In genomic region chr6:148179786-148180185, GRCh38 we compare ENCODE assay signal across 8 cellular contexts.
DNase-seq lines count a peak whose midpoint lies in the region; ATAC-seq and TF ChIP-seq lines count a peak whose summit lies in the region.

No MANE protein-coding gene starts in this region.

- H3K27ac ChIP-seq in DND-41 (ENCODE audit: low read length) (no peak overlapping the region), body of pancreas (no peak overlapping the region)

- H3K9me3 Mint-ChIP-seq in activated CD8-positive, alpha-beta memory T cell treated with anti-CD3 and anti-CD28 coated beads, Interleukin-2, amount 10 ng/mL, durations not matched to agents 7 days and 5 days (ENCODE audit: low read depth): no peaks in the 10 kb centered on the region

- H2AFZ ChIP-seq in DND-41 (ENCODE audit: low read depth, low read length): no peak overlapping the region

- intact Hi-C loops in body of pancreas (cut with DNase I): loop anchor here (5.0 kb wide), 1 partner anchor 288 kb away; no protein-coding TSS in a partner anchor

- H3K4me1 ChIP-seq in DND-41 (ENCODE audit: insufficient read depth, low read length) (no peaks in the 10 kb centered on the region), body of pancreas (peaks cover 4% of the 10 kb centered on the region)

- H3K9me3 ChIP-seq in DND-41 (ENCODE audit: insufficient read depth, low read length, severe bottlenecking) (no peaks in the 10 kb centered on the region), body of pancreas (no peaks in the 10 kb centered on the region)

- H3K27me3 ChIP-seq in DND-41 (ENCODE audit: insufficient read depth, low read length, poor library complexity) (peaks cover 27% of the 10 kb centered on the region), body of pancreas (no peaks in the 10 kb centered on the region)

- WGBS in body of pancreas, 2 donors: 67 to 75% methylated on average over 1 of the region's 1 CpG

- H3K4me3 ChIP-seq in DND-41 (ENCODE audit: low read depth in 1 of 2, low read length in 2 of 2) (no peak overlapping the region), body of pancreas (no peak overlapping the region)

- no peak overlapping the region for H3K9ac ChIP-seq in DND-41 (ENCODE audit: low read depth, low read length)

- H3K4me1 Mint-ChIP-seq in activated CD8-positive, alpha-beta memory T cell treated with anti-CD3 and anti-CD28 coated beads, Interleukin-2, amount 10 ng/mL, durations not matched to agents 7 days and 5 days: no peaks in the 10 kb centered on the region

- no peak for ATAC-seq in DND-41 (ENCODE audit: insufficient read depth, low read depth)
- no peak for ATAC-seq in body of pancreas
- ATAC-seq in HG03025 (IDR thresholded peaks at IDR 0.05; ENCODE audit: low FRiP score, unreplicated experiment): no peak
- no peak for ATAC-seq in activated CD8-positive, alpha-beta memory T cell treated with anti-CD3 and anti-CD28 coated beads, Interleukin-2, amount 10 ng/mL, durations not matched to agents 7 days and 5 days
- ATAC-seq in HG03095 (IDR thresholded peaks at IDR 0.05; ENCODE audit: unreplicated experiment): no peak

- H3K4me3 Mint-ChIP-seq in activated CD8-positive, alpha-beta memory T cell treated with anti-CD3 and anti-CD28 coated beads, Interleukin-2, amount 10 ng/mL, durations not matched to agents 7 days and 5 days: no peak overlapping the region

- no peaks in the 10 kb centered on the region for H3K79me2 ChIP-seq in DND-41 (ENCODE audit: insufficient read depth, low read length)

- no peak overlapping the region for H3K4me2 ChIP-seq in DND-41 (ENCODE audit: insufficient read depth, low read length)

- CTCF ChIA-PET in activated CD8-positive, alpha-beta memory T cell treated with anti-CD3 and anti-CD28 coated beads, Interleukin-2, amount 10 ng/mL, durations not matched to agents 7 days and 5 days (lab: Charles Lee): interaction anchor here (0.8 to 1.5 kb wide), 7 partner anchors 31 to 673 kb away, joined by 3 to 6 read pairs (median 4); no protein-coding TSS in a partner anchor

- H3K36me3 ChIP-seq in DND-41 (ENCODE audit: insufficient read depth, low read length) (no peaks in the 10 kb centered on the region), body of pancreas (replicated peaks in 1 of 2; ENCODE audit: insufficient read depth in 1 of 2, low read depth in 2 of 2) (no peaks in the 10 kb centered on the region)

- H4K20me1 ChIP-seq in DND-41 (ENCODE audit: insufficient read depth, low read length): no peaks in the 10 kb centered on the region

- TF ChIP-seq POLR2A in body of pancreas (IDR thresholded peaks at IDR 0.05): no peak

- H3K36me3 Mint-ChIP-seq in activated CD8-positive, alpha-beta memory T cell treated with anti-CD3 and anti-CD28 coated beads, Interleukin-2, amount 10 ng/mL, durations not matched to agents 7 days and 5 days: no peaks in the 10 kb centered on the region

- no peak overlapping the region for H3K27ac Mint-ChIP-seq in activated CD8-positive, alpha-beta memory T cell treated with anti-CD3 and anti-CD28 coated beads, Interleukin-2, amount 10 ng/mL, durations not matched to agents 7 days and 5 days

- TF ChIP-seq CTCF in DND-41 (IDR thresholded peaks at IDR 0.05; ENCODE audit: borderline replicate concordance, extremely low read depth, low read length, poor library complexity, severe bottlenecking) (peak; percentile 48), body of pancreas (IDR thresholded peaks at IDR 0.05) (peak in 5 of 7 experiments; percentile 25 to 39 (median 31))

- H3K27me3 Mint-ChIP-seq in activated CD8-positive, alpha-beta memory T cell treated with anti-CD3 and anti-CD28 coated beads, Interleukin-2, amount 10 ng/mL, durations not matched to agents 7 days and 5 days: peaks cover 15% of the 10 kb centered on the region

- DNase-seq in DND-41: no peak
- DNase-seq in NAMALWA (ENCODE audit: low spot score): peak; percentile 40
- DNase-seq in body of pancreas: peak in 1 of 4 donors; percentile 30
- DNase-seq in myocyte (ENCODE audit: low read depth): peak; percentile 49
- DNase-seq in activated CD8-positive, alpha-beta memory T cell treated with anti-CD3 and anti-CD28 coated beads, Interleukin-2, amount 10 ng/mL, durations not matched to agents 7 days and 5 days: no peak
- no peak for DNase-seq in UCSD-AML1 (lab: John Stamatoyannopoulos, UW; ENCODE audit: unreplicated experiment)

Comparison
In these comparisons a context has a peak if more than half of its experiments do, and no peak if none do; other contexts are left out.
1. DNase-seq: peak in NAMALWA (single experiment) and myocyte (single experiment); none in DND-41 (single experiment), activated CD8-positive, alpha-beta memory T cell treated with anti-CD3 and anti-CD28 coated beads, Interleukin-2, amount 10 ng/mL, durations not matched to agents 7 days and 5 days (single experiment) and UCSD-AML1 (single experiment).